35 cellular contexts compared by ENCODE assay signal in genomic region chr10:83656924-83657323, GRCh38.
"Had no signal": no experiment of that assay in that cellular context is flagged by ENCODE, and none has a peak within 500 bp of the region (broad histone marks: within the 10 kb centered on the region; RNA-seq: fewer than 3 reads in every experiment).

No MANE protein-coding gene starts in this region.

- H3K27me3 ChIP-seq: ascending aorta, cardiac muscle cell had no signal

- H3K27ac Mint-ChIP-seq: activated B cell treated with CpG ODN at 0.5 μM for 24 hours; activated CD4-positive, alpha-beta memory T cell treated with anti-CD3 and anti-CD28 coated beads, Interleukin-2, amount 10 ng/mL, durations not matched to agents 7 days and 5 days; activated CD4-positive, alpha-beta T cell treated with anti-CD3 and anti-CD28 coated beads, Interleukin-2, amount 10 ng/mL, durations not matched to agents 24 days and 14 days; activated CD8-positive, alpha-beta memory T cell treated with anti-CD3 and anti-CD28 coated beads, Interleukin-2, amount 10 ng/mL, durations not matched to agents 7 days and 5 days; activated CD8-positive, alpha-beta T cell treated with anti-CD3 and anti-CD28 coated beads, Interleukin-2, amount 10 ng/mL, durations not matched to agents 7 days and 5 days; activated naive CD4-positive, alpha-beta T cell treated with anti-CD3 and anti-CD28 coated beads, Interleukin-2, amount 10 ng/mL, durations not matched to agents 7 days and 5 days; activated naive CD4-positive, alpha-beta T cell treated with anti-CD3 and anti-CD28 coated beads, Interleukin-2, amount 50 U/mL, for 24 hours; activated naive CD8-positive, alpha-beta T cell; activated naive CD8-positive, alpha-beta T cell treated with anti-CD3 and anti-CD28 coated beads, Interleukin-2, amount 10 ng/mL, durations not matched to agents 7 days and 5 days; activated naive CD8-positive, alpha-beta T cell treated with anti-CD3 and anti-CD28 coated beads, Interleukin-2, amount 50 U/mL, for 24 hours; activated T-cell treated with anti-CD3 and anti-CD28 coated beads, Interleukin-2, amount 50 U/mL, for 24 hours; activated T-helper 2 cell treated with anti-CD3 and anti-CD28 coated beads, Interferon-gamma antibody, Interleukin-2, Interleukin-4, amounts not matched to agents 10 μg/mL and 5 μg/mL and 100 μg/mL, durations not matched to agents 14 hours and 24 hours and 36 hours; brain; T-helper 1 cell treated with Interleukin-12 subunit alpha and Interleukin-12 subunit beta and Interleukin-4 antibody, amounts not matched to agents 30 μg/mL and 1 μg/mL, for 36 hours; T-helper 2 cell treated with Interferon-gamma antibody and Interleukin-4, amounts not matched to agents 5 μg/mL and 100 μg/mL, for 36 hours had no signal

- H3K4me1 ChIP-seq: ascending aorta had no signal

- H3K27ac ChIP-seq: ascending aorta, cardiac muscle cell, VCaP had no signal

- H3K36me3 ChIP-seq: ascending aorta, cardiac muscle cell had no signal

- H3K4me1 Mint-ChIP-seq: activated B cell treated with CpG ODN at 0.5 μM for 24 hours; activated CD4-positive, alpha-beta memory T cell treated with anti-CD3 and anti-CD28 coated beads, Interleukin-2, amount 10 ng/mL, durations not matched to agents 7 days and 5 days; activated CD4-positive, alpha-beta T cell treated with anti-CD3 and anti-CD28 coated beads, Interleukin-2, amount 10 ng/mL, durations not matched to agents 24 days and 14 days; activated CD8-positive, alpha-beta memory T cell treated with anti-CD3 and anti-CD28 coated beads, Interleukin-2, amount 10 ng/mL, durations not matched to agents 7 days and 5 days; activated naive CD4-positive, alpha-beta T cell treated with anti-CD3 and anti-CD28 coated beads, Interleukin-2, amount 10 ng/mL, durations not matched to agents 7 days and 5 days; activated naive CD4-positive, alpha-beta T cell treated with anti-CD3 and anti-CD28 coated beads, Interleukin-2, amount 50 U/mL, for 24 hours; activated naive CD8-positive, alpha-beta T cell treated with anti-CD3 and anti-CD28 coated beads, Interleukin-2, amount 10 ng/mL, durations not matched to agents 7 days and 5 days; activated naive CD8-positive, alpha-beta T cell treated with anti-CD3 and anti-CD28 coated beads, Interleukin-2, amount 50 U/mL, for 24 hours; brain; central memory CD8-positive, alpha-beta T cell had no signal

- ATAC-seq: activated CD8-positive, alpha-beta memory T cell treated with anti-CD3 and anti-CD28 coated beads, Interleukin-2, amount 10 ng/mL, durations not matched to agents 7 days and 5 days; activated CD8-positive, alpha-beta T cell treated with anti-CD3 and anti-CD28 coated beads, Interleukin-2, amount 10 ng/mL, durations not matched to agents 7 days and 5 days; activated naive CD8-positive, alpha-beta T cell treated with anti-CD3 and anti-CD28 coated beads, Interleukin-2, amount 50 U/mL, for 24 hours had no signal

- H3K9me3 ChIP-seq: ascending aorta had no signal

- H3K9me3 Mint-ChIP-seq: activated B cell treated with CpG ODN at 0.5 μM for 24 hours; activated CD4-positive, alpha-beta memory T cell treated with anti-CD3 and anti-CD28 coated beads, Interleukin-2, amount 10 ng/mL, durations not matched to agents 7 days and 5 days; activated CD4-positive, alpha-beta T cell treated with anti-CD3 and anti-CD28 coated beads, Interleukin-2, amount 10 ng/mL, durations not matched to agents 24 days and 14 days; activated naive CD8-positive, alpha-beta T cell treated with anti-CD3 and anti-CD28 coated beads, Interleukin-2, amount 10 ng/mL, durations not matched to agents 7 days and 5 days; activated naive CD8-positive, alpha-beta T cell treated with anti-CD3 and anti-CD28 coated beads, Interleukin-2, amount 50 U/mL, for 24 hours; activated T-cell treated with anti-CD3 and anti-CD28 coated beads, Interleukin-2, amount 50 U/mL, for 24 hours; activated T-helper 2 cell treated with anti-CD3 and anti-CD28 coated beads, Interferon-gamma antibody, Interleukin-2, Interleukin-4, amounts not matched to agents 10 μg/mL and 5 μg/mL and 100 μg/mL, durations not matched to agents 14 hours and 24 hours and 36 hours; T-helper 1 cell treated with Interleukin-12 subunit alpha and Interleukin-12 subunit beta and Interleukin-4 antibody, amounts not matched to agents 30 μg/mL and 1 μg/mL, for 36 hours had no signal

- H3K27me3 Mint-ChIP-seq: activated B cell treated with CpG ODN at 0.5 μM for 24 hours; activated CD4-positive, alpha-beta memory T cell treated with anti-CD3 and anti-CD28 coated beads, Interleukin-2, amount 10 ng/mL, durations not matched to agents 7 days and 5 days; activated CD4-positive, alpha-beta T cell treated with anti-CD3 and anti-CD28 coated beads, Interleukin-2, amount 10 ng/mL, durations not matched to agents 24 days and 14 days; activated CD8-positive, alpha-beta memory T cell treated with anti-CD3 and anti-CD28 coated beads, Interleukin-2, amount 10 ng/mL, durations not matched to agents 7 days and 5 days; activated naive CD4-positive, alpha-beta T cell treated with anti-CD3 and anti-CD28 coated beads, Interleukin-2, amount 10 ng/mL, durations not matched to agents 7 days and 5 days; activated naive CD4-positive, alpha-beta T cell treated with anti-CD3 and anti-CD28 coated beads, Interleukin-2, amount 50 U/mL, for 24 hours; activated naive CD8-positive, alpha-beta T cell; activated naive CD8-positive, alpha-beta T cell treated with anti-CD3 and anti-CD28 coated beads, Interleukin-2, amount 10 ng/mL, durations not matched to agents 7 days and 5 days; activated naive CD8-positive, alpha-beta T cell treated with anti-CD3 and anti-CD28 coated beads, Interleukin-2, amount 50 U/mL, for 24 hours; activated T-cell treated with anti-CD3 and anti-CD28 coated beads, Interleukin-2, amount 50 U/mL, for 24 hours; central memory CD8-positive, alpha-beta T cell had no signal

- H3K4me3 Mint-ChIP-seq: activated B cell treated with CpG ODN at 0.5 μM for 24 hours; activated CD4-positive, alpha-beta memory T cell treated with anti-CD3 and anti-CD28 coated beads, Interleukin-2, amount 10 ng/mL, durations not matched to agents 7 days and 5 days; activated CD4-positive, alpha-beta T cell treated with anti-CD3 and anti-CD28 coated beads, Interleukin-2, amount 10 ng/mL, durations not matched to agents 24 days and 14 days; activated CD8-positive, alpha-beta memory T cell treated with anti-CD3 and anti-CD28 coated beads, Interleukin-2, amount 10 ng/mL, durations not matched to agents 7 days and 5 days; activated CD8-positive, alpha-beta T cell treated with anti-CD3 and anti-CD28 coated beads, Interleukin-2, amount 10 ng/mL, durations not matched to agents 7 days and 5 days; activated naive CD4-positive, alpha-beta T cell treated with anti-CD3 and anti-CD28 coated beads, Interleukin-2, amount 10 ng/mL, durations not matched to agents 7 days and 5 days; activated naive CD4-positive, alpha-beta T cell treated with anti-CD3 and anti-CD28 coated beads, Interleukin-2, amount 50 U/mL, for 24 hours; activated naive CD8-positive, alpha-beta T cell; activated naive CD8-positive, alpha-beta T cell treated with anti-CD3 and anti-CD28 coated beads, Interleukin-2, amount 10 ng/mL, durations not matched to agents 7 days and 5 days; activated naive CD8-positive, alpha-beta T cell treated with anti-CD3 and anti-CD28 coated beads, Interleukin-2, amount 50 U/mL, for 24 hours; activated T-cell treated with anti-CD3 and anti-CD28 coated beads, Interleukin-2, amount 50 U/mL, for 24 hours; brain; central memory CD8-positive, alpha-beta T cell; T-helper 1 cell treated with Interleukin-12 subunit alpha and Interleukin-12 subunit beta and Interleukin-4 antibody, amounts not matched to agents 30 μg/mL and 1 μg/mL, for 36 hours; T-helper 2 cell treated with Interferon-gamma antibody and Interleukin-4, amounts not matched to agents 5 μg/mL and 100 μg/mL, for 36 hours had no signal

- DNase-seq: activated B cell treated with CpG ODN at 0.5 μM for 24 hours; activated CD4-positive, alpha-beta memory T cell treated with anti-CD3 and anti-CD28 coated beads, Interleukin-2, amount 10 ng/mL, durations not matched to agents 7 days and 5 days; activated CD4-positive, alpha-beta T cell treated with anti-CD3 and anti-CD28 coated beads for 4 hours; activated CD4-positive, alpha-beta T cell treated with anti-CD3 and anti-CD28 coated beads, Interleukin-2, amount 10 ng/mL, durations not matched to agents 24 days and 14 days; activated CD4-positive, alpha-beta T cell treated with anti-CD3 and anti-CD28 coated beads, Interleukin-2, amount 50 U/mL, for 48 hours; activated CD4-positive, CD25-positive, alpha-beta regulatory T cell treated with anti-CD3 and anti-CD28 coated beads, Interleukin-2, amount 50 U/mL, for 72 hours; activated CD8-positive, alpha-beta memory T cell treated with anti-CD3 and anti-CD28 coated beads for 24 hours; activated CD8-positive, alpha-beta memory T cell treated with anti-CD3 and anti-CD28 coated beads, Interleukin-2, amount 10 ng/mL, durations not matched to agents 7 days and 5 days; activated CD8-positive, alpha-beta memory T cell treated with anti-CD3 and anti-CD28 coated beads, Interleukin-2, amount 50 U/mL, for 48 hours; activated CD8-positive, alpha-beta T cell treated with anti-CD3 and anti-CD28 coated beads, Interleukin-2, amount 10 ng/mL, durations not matched to agents 7 days and 5 days; activated effector memory CD4-positive, alpha-beta T cell treated with Interleukin-2 at 50 U/mL for 16 hours; activated gamma-delta T cell; activated naive CD4-positive, alpha-beta T cell treated with anti-CD3 and anti-CD28 coated beads, Interleukin-2, amount 10 ng/mL, durations not matched to agents 7 days and 5 days; activated naive CD4-positive, alpha-beta T cell treated with Interleukin-2 at 50 U/mL for 16 hours; activated naive CD8-positive, alpha-beta T cell treated with anti-CD3 and anti-CD28 coated beads, Interleukin-2, amount 10 ng/mL, durations not matched to agents 7 days and 5 days; activated naive CD8-positive, alpha-beta T cell treated with anti-CD3 and anti-CD28 coated beads, Interleukin-2, amount 50 U/mL, for 24 hours; activated T-cell treated with anti-CD3 and anti-CD28 coated beads, Interleukin-2, amount 50 U/mL, for 24 hours; activated T-cell treated with anti-CD3 and anti-CD28 coated beads, Interleukin-2, amount 50 U/mL, for 48 hours; amygdala; anterior cingulate cortex; caudate nucleus; cerebellar nuclear complex; T-helper 1 cell; T-helper 2 cell; T-helper 9 cell had no signal

- H3K36me3 Mint-ChIP-seq: activated CD8-positive, alpha-beta memory T cell treated with anti-CD3 and anti-CD28 coated beads, Interleukin-2, amount 10 ng/mL, durations not matched to agents 7 days and 5 days; activated naive CD4-positive, alpha-beta T cell treated with anti-CD3 and anti-CD28 coated beads, Interleukin-2, amount 10 ng/mL, durations not matched to agents 7 days and 5 days; activated naive CD4-positive, alpha-beta T cell treated with anti-CD3 and anti-CD28 coated beads, Interleukin-2, amount 50 U/mL, for 24 hours; activated naive CD8-positive, alpha-beta T cell; activated naive CD8-positive, alpha-beta T cell treated with anti-CD3 and anti-CD28 coated beads, Interleukin-2, amount 10 ng/mL, durations not matched to agents 7 days and 5 days; brain had no signal

- H3K4me3 ChIP-seq: ascending aorta, cardiac muscle cell had no signal
